In the genomic region with DNA sequence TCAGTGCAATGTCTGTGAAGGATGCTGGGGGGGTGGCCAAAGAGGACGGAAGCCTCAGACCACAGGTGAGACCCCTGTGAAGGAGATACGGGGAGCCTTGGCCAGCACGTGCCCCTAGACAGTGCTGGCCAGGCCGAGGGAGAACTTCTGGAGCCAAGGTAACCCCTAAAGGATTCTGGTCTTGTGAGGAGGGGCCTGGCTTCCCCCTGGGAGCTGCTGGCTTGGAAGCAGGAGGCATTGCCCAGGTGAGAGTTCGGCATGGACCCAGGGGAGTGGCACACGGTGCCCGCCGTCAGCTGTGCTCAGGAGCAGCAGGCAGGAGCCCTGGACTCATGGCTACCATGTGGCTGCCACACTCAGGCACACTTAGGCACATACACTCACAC, we compare ENCODE assay signal across 1 cellular context.
TF ChIP-seq lines count a peak whose summit lies in the region.

No MANE protein-coding gene starts in this region.

TF ChIP-seq in IMR-90, 13 proteins besides CTCF, POLR2A, EP300 and RAD21:
- TF ChIP-seq RCOR1 (IDR thresholded peaks at IDR 0.05; ENCODE audit: insufficient replicate concordance, low read length) (no peak), RFX5 (IDR thresholded peaks at IDR 0.05; ENCODE audit: low read depth, low read length) (no peak), MXI1 (IDR thresholded peaks at IDR 0.05; ENCODE audit: borderline replicate concordance, low read depth, low read length) (no peak), ELK1 (IDR thresholded peaks at IDR 0.05; ENCODE audit: borderline replicate concordance, low read depth, low read length) (no peak), FOS (IDR thresholded peaks at IDR 0.05; ENCODE audit: low read depth, low read length) (no peak), MAFK (IDR thresholded peaks at IDR 0.05; ENCODE audit: low read depth, low read length) (no peak), CHD1 (IDR thresholded peaks at IDR 0.05; ENCODE audit: low read depth, low read length) (no peak), CEBPB (IDR thresholded peaks at IDR 0.05; ENCODE audit: low read depth, low read length) (no peak), NFE2L2 (IDR thresholded peaks at IDR 0.05; ENCODE audit: low read depth, low read length) (no peak), SMC3 (IDR thresholded peaks at IDR 0.05; ENCODE audit: low read depth, low read length) (no peak), BHLHE40 (IDR thresholded peaks at IDR 0.05; ENCODE audit: low read depth, low read length) (no peak), MAZ (IDR thresholded peaks at IDR 0.05; ENCODE audit: borderline replicate concordance, low read depth, low read length) (no peak)
- TF ChIP-seq, protein P1, sequence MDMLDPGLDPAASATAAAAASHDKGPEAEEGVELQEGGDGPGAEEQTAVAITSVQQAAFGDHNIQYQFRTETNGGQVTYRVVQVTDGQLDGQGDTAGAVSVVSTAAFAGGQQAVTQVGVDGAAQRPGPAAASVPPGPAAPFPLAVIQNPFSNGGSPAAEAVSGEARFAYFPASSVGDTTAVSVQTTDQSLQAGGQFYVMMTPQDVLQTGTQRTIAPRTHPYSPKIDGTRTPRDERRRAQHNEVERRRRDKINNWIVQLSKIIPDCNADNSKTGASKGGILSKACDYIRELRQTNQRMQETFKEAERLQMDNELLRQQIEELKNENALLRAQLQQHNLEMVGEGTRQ (IDR thresholded peaks at IDR 0.05; ENCODE audit: low read depth, low read length): no peak
